ENCODE assay signal across 28 cellular contexts in the genomic region with DNA sequence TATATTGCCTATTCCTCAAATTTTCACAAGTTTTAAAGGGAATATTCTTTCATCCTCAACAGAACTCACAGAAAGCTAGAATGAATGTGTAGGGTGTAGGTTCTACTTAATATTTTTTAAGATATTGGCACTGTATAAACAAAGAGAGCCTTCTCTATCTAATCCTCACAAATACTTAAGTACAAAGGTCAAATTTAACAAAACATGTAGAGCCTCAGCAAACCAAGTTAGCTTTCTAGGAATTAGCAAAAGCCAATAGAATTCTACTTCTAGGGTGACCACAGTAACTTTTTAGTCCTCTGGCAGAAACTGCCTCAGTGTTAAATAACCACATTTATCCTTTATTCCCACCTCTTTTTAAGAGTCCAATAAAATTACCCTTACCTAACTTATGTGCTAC. TPM values are rescaled to one million over a fixed set of nuclear protein-coding genes. Genes with fewer than 3 reads are reported as not detected.
DNase-seq lines count a peak whose midpoint lies in the region; ATAC-seq and TF ChIP-seq lines count a peak whose summit lies in the region.
"Had no signal": no experiment of that assay in that cellular context is flagged by ENCODE, and none has a peak within 500 bp of the region (broad histone marks: within the 10 kb centered on the region; RNA-seq: fewer than 3 reads in every experiment).

No MANE protein-coding gene starts in this region.

- DNase-seq in natural killer cell = no peak
- DNase-seq in natural killer cell treated with Interleukin-12 subunit alpha and Interleukin-12 subunit beta and Interleukin-15 and Interleukin-18, amount 100 ng/mL, for 72 hours (ENCODE audit: low spot score) = no peak
- no peak for DNase-seq in IMR-90
- peak; percentile 36 for DNase-seq in fibroblast of villous mesenchyme (ENCODE audit: low read depth)
- no peak for DNase-seq in smooth muscle cell (lab: John Stamatoyannopoulos, UW; ENCODE audit: unreplicated experiment)
- no peak for DNase-seq in DMS153 (lab: John Stamatoyannopoulos, UW)
- DNase-seq in Ammon's horn (ENCODE audit: low spot score) = no peak
- no peak for DNase-seq in NCI-H82 (lab: John Stamatoyannopoulos, UW)
- DNase-seq: activated CD4-positive, alpha-beta T cell treated with anti-CD3 and anti-CD28 coated beads for 36 hours; anterior cingulate cortex; cortex of kidney; effector memory CD4-positive, alpha-beta T cell; glutamatergic neuron; islet precursor cell; left ventricle myocardium inferior; naive B cell; NCI-H2107; NCI-H446; NCI-H748 treated with DMSO at 0.1 percent for 48 hours; occipital lobe; stimulated activated CD4-positive, alpha-beta T cell treated with anti-CD3 and anti-CD28 coated beads, Interleukin-15, amount 100 ng/mL, for 24 hours; T-helper 9 cell had no signal

- no peak overlapping the region for H2AK9ac ChIP-seq in IMR-90 (replicated peaks; ENCODE audit: low read depth, low read length, poor library complexity)

- H3K9me3 Mint-ChIP-seq in natural killer cell = peaks cover 2 to 3% of the 10 kb centered on the region in 2 donors
- H3K9me3 Mint-ChIP-seq in natural killer cell treated with Interleukin-12 subunit alpha and Interleukin-12 subunit beta and Interleukin-15 and Interleukin-18, amount 100 ng/mL, for 72 hours = no peaks in the 10 kb centered on the region

- H2AFZ ChIP-seq in IMR-90 (replicated peaks; ENCODE audit: low read length, poor library complexity) (no peak overlapping the region), smooth muscle cell (ENCODE audit: low read depth) (no peak overlapping the region)

- BruUV-seq in IMR-90 (replicated peaks; lab: Mats Ljungman, UMichigan) = no TSS peak

- dilution Hi-C loops in IMR-90 (cut with HindIII; ENCODE audit: low sequenced_read_pairs, unreplicated experiment) = no loop called here

- peak overlapping the region; percentile 45 to 46 for H3K27ac Mint-ChIP-seq in natural killer cell
- no peak overlapping the region for H3K27ac Mint-ChIP-seq in natural killer cell treated with Interleukin-12 subunit alpha and Interleukin-12 subunit beta and Interleukin-15 and Interleukin-18, amount 100 ng/mL, for 72 hours
- H3K27ac Mint-ChIP-seq: activated CD4-positive, alpha-beta T cell treated with anti-CD3 and anti-CD28 coated beads for 36 hours; activated naive CD4-positive, alpha-beta T cell treated with anti-CD3 and anti-CD28 coated beads, Interleukin-2, amount 50 U/mL, for 72 hours; activated T-helper 2 cell treated with anti-CD3 and anti-CD28 coated beads, Interferon-gamma antibody, Interleukin-2, Interleukin-4, amounts not matched to agents 10 μg/mL and 5 μg/mL and 100 μg/mL, durations not matched to agents 14 hours and 24 hours and 36 hours; stimulated activated effector memory CD8-positive, alpha-beta T cell treated with anti-CD3 and anti-CD28 coated beads, Interleukin-12 subunit alpha, Interleukin-12 subunit beta, amount 100 ng/mL, for 72 hours had no signal

- peaks cover 11% of the 10 kb centered on the region for H3F3A ChIP-seq in smooth muscle cell (ENCODE audit: low read depth)

- H4K5ac ChIP-seq in IMR-90 (ENCODE audit: low read depth, low read length) = no peak overlapping the region

- TF ChIP-seq CTCF in natural killer cell (IDR thresholded peaks at IDR 0.05) (no peak), IMR-90 (conservative IDR thresholded peaks at IDR 0.05; ENCODE audit: low read depth, low read length) (no peak), fibroblast of villous mesenchyme (IDR thresholded peaks at IDR 0.05; ENCODE audit: insufficient read depth, low read depth, low read length) (no peak), smooth muscle cell (IDR thresholded peaks at IDR 0.05; ENCODE audit: borderline replicate concordance, insufficient read depth, poor library complexity, severe bottlenecking) (no peak)

- peaks cover 11% of the 10 kb centered on the region for H3K9me1 ChIP-seq in IMR-90 (ENCODE audit: insufficient read depth, low read length)

- H3K27me3 Mint-ChIP-seq in natural killer cell (ENCODE audit: low read depth in 2 of 2) = no peaks in the 10 kb centered on the region
- no peaks in the 10 kb centered on the region for H3K27me3 Mint-ChIP-seq in natural killer cell treated with Interleukin-12 subunit alpha and Interleukin-12 subunit beta and Interleukin-15 and Interleukin-18, amount 100 ng/mL, for 72 hours
- H3K27me3 Mint-ChIP-seq: activated CD4-positive, alpha-beta T cell treated with anti-CD3 and anti-CD28 coated beads for 36 hours; naive B cell had no signal

- in situ Hi-C loops in IMR-90 (cut with MboI; ENCODE audit: low sequenced_read_pairs) = no loop called here

- H3K4me1 Mint-ChIP-seq in natural killer cell = peaks cover 85 to 91% of the 10 kb centered on the region in 2 donors
- H3K4me1 Mint-ChIP-seq in natural killer cell treated with Interleukin-12 subunit alpha and Interleukin-12 subunit beta and Interleukin-15 and Interleukin-18, amount 100 ng/mL, for 72 hours (ENCODE audit: low read depth in 2 of 2) = peaks cover 53 to 64% of the 10 kb centered on the region in 2 donors

- no peak overlapping the region for H3K18ac ChIP-seq in IMR-90 (ENCODE audit: low read depth, low read length)

- H3K79me1 ChIP-seq in IMR-90 (ENCODE audit: low read depth in 1 of 2, low read length in 2 of 2) = peaks cover 4 to 38% of the 10 kb centered on the region in 2 experiments; a peak in 2 of 4 replicates

- H3K27me3 ChIP-seq in IMR-90 (ENCODE audit: control insufficient read depth, insufficient read depth, low read length) (no peaks in the 10 kb centered on the region), smooth muscle cell (ENCODE audit: low read depth) (no peaks in the 10 kb centered on the region)
- H3K27me3 ChIP-seq: BLaER1, tibial nerve had no signal

- ATAC-seq in natural killer cell (no peak), IMR-90 (ENCODE audit: low read depth) (peak; percentile 7; the same call in 1 of the 2 replicates)
- no peak for ATAC-seq in natural killer cell treated with Interleukin-12 subunit alpha and Interleukin-12 subunit beta and Interleukin-15 and Interleukin-18, amount 100 ng/mL, for 72 hours
- ATAC-seq: activated CD4-positive, alpha-beta T cell treated with anti-CD3 and anti-CD28 coated beads for 36 hours; activated naive CD4-positive, alpha-beta T cell treated with anti-CD3 and anti-CD28 coated beads, Interleukin-2, amount 50 U/mL, for 72 hours; stimulated activated effector memory CD8-positive, alpha-beta T cell treated with anti-CD3 and anti-CD28 coated beads, Interleukin-12 subunit alpha, Interleukin-12 subunit beta, amount 100 ng/mL, for 72 hours had no signal

- no peak overlapping the region for H2BK15ac ChIP-seq in IMR-90 (ENCODE audit: low read depth, low read length)

- no peak for TF ChIP-seq RAD21 in IMR-90 (IDR thresholded peaks at IDR 0.05; ENCODE audit: low read length)

- H3K9me3 ChIP-seq in IMR-90 (ENCODE audit: control insufficient read depth, insufficient read depth, low read length) (no peaks in the 10 kb centered on the region), smooth muscle cell (replicated peaks; ENCODE audit: low read depth) (no peaks in the 10 kb centered on the region)
- H3K9me3 ChIP-seq: HAP-1, tibial nerve had no signal

- no peak overlapping the region for H3K14ac ChIP-seq in IMR-90 (replicated peaks; ENCODE audit: low read depth, low read length)

- H4K20me1 ChIP-seq in IMR-90 (ENCODE audit: insufficient read depth, low read length) = peaks cover 87% of the 10 kb centered on the region
- peaks cover 100% of the 10 kb centered on the region for H4K20me1 ChIP-seq in smooth muscle cell (ENCODE audit: low read depth)

- peak overlapping the region; percentile 17 for H3K4me3 Mint-ChIP-seq in natural killer cell
- H3K4me3 Mint-ChIP-seq in natural killer cell treated with Interleukin-12 subunit alpha and Interleukin-12 subunit beta and Interleukin-15 and Interleukin-18, amount 100 ng/mL, for 72 hours = no peak overlapping the region
- H3K4me3 Mint-ChIP-seq: activated CD4-positive, alpha-beta T cell treated with anti-CD3 and anti-CD28 coated beads for 36 hours; naive B cell; stimulated activated effector memory CD8-positive, alpha-beta T cell treated with anti-CD3 and anti-CD28 coated beads, Interleukin-12 subunit alpha, Interleukin-12 subunit beta, amount 100 ng/mL, for 72 hours had no signal

- H3K79me2 ChIP-seq in smooth muscle cell (ENCODE audit: low read depth) = peaks cover 100% of the 10 kb centered on the region

- intact Hi-C loops in natural killer cell (cut with micrococcal nuclease) = no loop called here
- intact Hi-C loops in IMR-90 (cut with micrococcal nuclease) = loop anchor here (2.0 kb wide), 1 partner anchor 14 kb away; no protein-coding TSS in a partner anchor

- H3K36me3 Mint-ChIP-seq in natural killer cell = peaks cover 10% of the 10 kb centered on the region
- H3K36me3 Mint-ChIP-seq in natural killer cell treated with Interleukin-12 subunit alpha and Interleukin-12 subunit beta and Interleukin-15 and Interleukin-18, amount 100 ng/mL, for 72 hours = peaks cover 23% of the 10 kb centered on the region

- H3K36me3 ChIP-seq in IMR-90 (ENCODE audit: control insufficient read depth, insufficient read depth, low read length) (peaks cover 14% of the 10 kb centered on the region), smooth muscle cell (ENCODE audit: low read depth) (peaks cover 8% of the 10 kb centered on the region)

- H3K4me2 ChIP-seq in IMR-90 (ENCODE audit: low read depth, low read length) (no peak overlapping the region), smooth muscle cell (peak overlapping the region; percentile 1)
- H3K4me2 ChIP-seq: BLaER1 had no signal

- H2BK120ac ChIP-seq in IMR-90 (ENCODE audit: low read depth, low read length) = no peak overlapping the region

- no peak overlapping the region for H2BK5ac ChIP-seq in IMR-90 (ENCODE audit: low read depth, low read length, poor library complexity, severe bottlenecking)

- no peak overlapping the region for H3K4ac ChIP-seq in IMR-90 (ENCODE audit: low read depth, low read length)

- no peak overlapping the region for H3K4me3 ChIP-seq in IMR-90 (ENCODE audit: insufficient read depth, low read depth, low read length)
- H3K4me3 ChIP-seq in fibroblast of villous mesenchyme (ENCODE audit: low read depth, low read length) = no peak overlapping the region
- no peak overlapping the region for H3K4me3 ChIP-seq in smooth muscle cell
- H3K4me3 ChIP-seq: BLaER1, HAP-1, left ventricle myocardium inferior, tibial nerve had no signal

- POLR2A ChIA-PET in IMR-90 (lab: Charles Lee; ENCODE audit: unreplicated experiment) = no interaction called here

- no peak for TF ChIP-seq POLR2A in IMR-90 (IDR thresholded peaks at IDR 0.05; ENCODE audit: low read depth, low read length)

- H2AK5ac ChIP-seq in IMR-90 (ENCODE audit: low read depth, low read length) = no peak overlapping the region

- no peak overlapping the region for H4K8ac ChIP-seq in IMR-90 (ENCODE audit: low read depth in 2 of 2, low read length in 2 of 2)

- H3K23ac ChIP-seq in IMR-90 (ENCODE audit: low read depth, low read length) = no peak overlapping the region

- H2BK20ac ChIP-seq in IMR-90 (ENCODE audit: low read depth, low read length) = no peak overlapping the region

- peaks cover 4% of the 10 kb centered on the region; the same call in 1 of the 2 replicates for H3K4me1 ChIP-seq in IMR-90 (ENCODE audit: control insufficient read depth, insufficient read depth, low read length)
- no peaks in the 10 kb centered on the region for H3K4me1 ChIP-seq in smooth muscle cell (ENCODE audit: low read depth)
- H3K4me1 ChIP-seq: BLaER1 had no signal

- no peak overlapping the region for H3K56ac ChIP-seq in IMR-90 (ENCODE audit: extremely low read depth, insufficient read depth, low read length)

- no peak overlapping the region for H4K91ac ChIP-seq in IMR-90 (ENCODE audit: insufficient read depth, low read depth, low read length)

- CTCF ChIA-PET in IMR-90 (lab: Yijun Ruan, JAX) = interaction anchor here (0.6 kb wide), 1 partner anchor 48 kb away, joined by 3 read pairs; no protein-coding TSS in a partner anchor

- no peak overlapping the region for H3K27ac ChIP-seq in IMR-90 (ENCODE audit: insufficient read depth, low read length)
- H3K27ac ChIP-seq in smooth muscle cell (ENCODE audit: low read depth) = peak overlapping the region; percentile 33
- H3K27ac ChIP-seq: BLaER1, left ventricle myocardium inferior, tibial nerve had no signal

- H3K9ac ChIP-seq in IMR-90 (ENCODE audit: low read depth, low read length) (no peak overlapping the region), smooth muscle cell (ENCODE audit: low read depth) (no peak overlapping the region)
- H3K9ac ChIP-seq: BLaER1 had no signal

RNA-seq across cellular contexts. Expression of a gene that starts 19.3 kb away (rescaled TPM):
- total RNA-seq in natural killer cell (100 to 1,000 TPM; 174 to 180 (median 179) TPM), IMR-90 (2012; rRNA removed) (172 and 240 TPM in 2 replicates), fibroblast of villous mesenchyme (125 and 180 TPM in 2 replicates), smooth muscle cell (168 and 182 TPM in 2 replicates)
- 100 to 1,000 TPM; 190 to 251 TPM for total RNA-seq in natural killer cell treated with Interleukin-12 subunit alpha and Interleukin-12 subunit beta and Interleukin-15 and Interleukin-18, amount 100 ng/mL, for 72 hours
- polyA plus RNA-seq in IMR-90 (2012; rRNA removed) (79.1 and 97.9 TPM in 2 replicates), smooth muscle cell (62.6 and 69.8 TPM in 2 replicates)
- 14.3 and 22.6 TPM in 2 replicates for polyA plus RNA-seq in IMR-90 (2012; cell fraction: cytosol; rRNA removed)
- 29.8 and 220 TPM in 2 replicates for polyA plus RNA-seq in IMR-90 (2012; cell fraction: nucleus; rRNA removed; ENCODE audit: low replicate concordance)

Comparison
In these comparisons a context has a peak if more than half of its experiments do, and no peak if none do; other contexts are left out.
1. H3K27ac Mint-ChIP-seq: peak in natural killer cell (2 of 2); none in natural killer cell treated with Interleukin-12 subunit alpha and Interleukin-12 subunit beta and Interleukin-15 and Interleukin-18, amount 100 ng/mL, for 72 hours (0 of 2).